In the genomic region with DNA sequence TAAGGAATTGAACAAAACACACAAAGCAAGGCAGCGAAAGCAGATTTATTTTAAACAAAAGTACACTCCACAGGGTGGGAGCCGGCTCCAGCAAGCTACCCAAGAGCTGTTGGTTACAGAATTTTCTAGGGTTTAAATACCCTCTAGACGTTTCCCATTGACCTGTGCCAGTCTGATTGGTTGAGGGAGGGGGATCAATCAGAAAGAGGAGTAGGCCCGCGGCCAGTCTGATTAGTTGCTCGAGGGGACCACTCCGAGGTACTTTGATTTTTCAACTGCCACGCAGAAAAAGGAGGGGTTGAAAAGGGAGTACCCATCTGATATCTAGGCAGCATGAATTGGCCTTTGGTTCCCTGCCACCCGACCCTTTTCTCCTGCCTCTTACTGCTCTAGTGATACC, we compare ENCODE assay signal across 1 cellular context.
TF ChIP-seq lines count a peak whose summit lies in the region.

No MANE protein-coding gene starts in this region.

TF ChIP-seq in IMR-90, 13 proteins besides CTCF, POLR2A, EP300 and RAD21 (continued from another document):
- no peak for TF ChIP-seq MAFK (IDR thresholded peaks at IDR 0.05; ENCODE audit: low read depth, low read length)
- no peak for TF ChIP-seq CEBPB (IDR thresholded peaks at IDR 0.05; ENCODE audit: low read depth, low read length)
- TF ChIP-seq MXI1 (IDR thresholded peaks at IDR 0.05; ENCODE audit: borderline replicate concordance, low read depth, low read length): no peak
- no peak for TF ChIP-seq ELK1 (IDR thresholded peaks at IDR 0.05; ENCODE audit: borderline replicate concordance, low read depth, low read length)
- TF ChIP-seq RFX5 (IDR thresholded peaks at IDR 0.05; ENCODE audit: low read depth, low read length): no peak
- no peak for TF ChIP-seq SMC3 (IDR thresholded peaks at IDR 0.05; ENCODE audit: low read depth, low read length)
- TF ChIP-seq RCOR1 (IDR thresholded peaks at IDR 0.05; ENCODE audit: insufficient replicate concordance, low read length): no peak
